In genomic region chr15:78236491-78236890, GRCh38 we compare ENCODE assay signal across 20 cellular contexts. TPM values are rescaled to one million over a fixed set of nuclear protein-coding genes. Genes with fewer than 3 reads are reported as not detected.
DNase-seq lines count a peak whose midpoint lies in the region; ATAC-seq and TF ChIP-seq lines count a peak whose summit lies in the region.
"Had no signal": no experiment of that assay in that cellular context is flagged by ENCODE, and none has a peak within 500 bp of the region (broad histone marks: within the 10 kb centered on the region; RNA-seq: fewer than 3 reads in every experiment).

No MANE protein-coding gene starts in this region.

- no peak for ATAC-seq in RWPE2 (ENCODE audit: low read depth)
- ATAC-seq in sciatic nerve: no peak
- no peak for ATAC-seq in HG03432 (IDR thresholded peaks at IDR 0.05; ENCODE audit: unreplicated experiment)
- ATAC-seq: A549, GM23338 had no signal

- H3K4me3 ChIP-seq in RWPE2 (ENCODE audit: severe bottlenecking) (no peak overlapping the region), vagina (no peak overlapping the region)
- H3K4me3 ChIP-seq: A549, GM23338, HAP-1 had no signal

- TF ChIP-seq POLR2A in erythroblast (IDR thresholded peaks at IDR 0.05; ENCODE audit: low read length) (peak; percentile 17), vagina (IDR thresholded peaks at IDR 0.05) (no peak)

- no peak for TF ChIP-seq CTCF in RWPE2 (IDR thresholded peaks at IDR 0.05; ENCODE audit: poor library complexity, severe bottlenecking)
- TF ChIP-seq CTCF in vagina (IDR thresholded peaks at IDR 0.05): no peak

- H3K27me3 ChIP-seq in RWPE2 (ENCODE audit: insufficient read depth, poor library complexity, severe bottlenecking) (no peaks in the 10 kb centered on the region), vagina (no peaks in the 10 kb centered on the region)

- peak; percentile 50 for DNase-seq in RWPE2 (ENCODE audit: low spot score)
- DNase-seq in erythroblast (lab: John Stamatoyannopoulos, UW): no peak
- DNase-seq in sciatic nerve (ENCODE audit: low spot score): peak; percentile 18
- DNase-seq in vagina (ENCODE audit: extremely low spot score in 2 of 2): no peak
- DNase-seq in COR-L47 (lab: John Stamatoyannopoulos, UW): no peak
- no peak for DNase-seq in DMS 273 treated with DMSO at 0.1 percent for 48 hours (lab: John Stamatoyannopoulos, UW)
- DNase-seq: 8988T; ACHN; C1 segment of cervical spinal cord; Caco-2; CD4-positive, alpha-beta memory T cell; DMS79; GF-D8; HFFc6 had no signal

- intact Hi-C loops in sciatic nerve (cut with DNase I) (loop anchor here (10.0 kb wide), 1 partner anchor 122 kb away; no protein-coding TSS in a partner anchor), vagina (cut with DNase I) (no loop called here)

- H3K27ac ChIP-seq in RWPE2 (ENCODE audit: poor library complexity, severe bottlenecking) (no peak overlapping the region), vagina (no peak overlapping the region)
- H3K27ac ChIP-seq: A549 had no signal

- no peaks in the 10 kb centered on the region for H3K9me3 ChIP-seq in RWPE2 (ENCODE audit: severe bottlenecking)
- no peaks in the 10 kb centered on the region for H3K9me3 ChIP-seq in vagina
- H3K9me3 ChIP-seq: A549, Caco-2, HAP-1 had no signal

- H3K36me3 ChIP-seq in RWPE2 (ENCODE audit: low read depth): no peaks in the 10 kb centered on the region
- no peaks in the 10 kb centered on the region for H3K36me3 ChIP-seq in vagina
- H3K36me3 ChIP-seq: HAP-1 had no signal

- H3K4me1 ChIP-seq in RWPE2 (ENCODE audit: insufficient read depth, poor library complexity, severe bottlenecking) (no peaks in the 10 kb centered on the region), vagina (no peaks in the 10 kb centered on the region)
- H3K4me1 ChIP-seq: A549, Caco-2 had no signal

RNA-seq across cellular contexts. Expression of gene ACSBG1, which starts 2.1 kb away (rescaled TPM):
- total RNA-seq in sciatic nerve: 0.18 TPM
- total RNA-seq in vagina: 3.4 TPM
- total RNA-seq: Caco-2; CD4-positive, alpha-beta memory T cell; HFFc6 had no signal

RNA-seq across cellular contexts. Expression of gene DNAJA4, which starts 27.9 kb away (rescaled TPM):
- 18.0 TPM for total RNA-seq in sciatic nerve
- total RNA-seq in vagina: 26.5 TPM
- total RNA-seq: G401, H4 had no signal

Comparison
In these comparisons a context has a peak if more than half of its experiments do, and no peak if none do; other contexts are left out.
1. DNase-seq: peak in RWPE2 (single experiment) and sciatic nerve (single experiment); none in erythroblast (0 of 2), vagina (0 of 2), COR-L47 (single experiment) and DMS 273 treated with DMSO at 0.1 percent for 48 hours (single experiment).